In the genomic region with DNA sequence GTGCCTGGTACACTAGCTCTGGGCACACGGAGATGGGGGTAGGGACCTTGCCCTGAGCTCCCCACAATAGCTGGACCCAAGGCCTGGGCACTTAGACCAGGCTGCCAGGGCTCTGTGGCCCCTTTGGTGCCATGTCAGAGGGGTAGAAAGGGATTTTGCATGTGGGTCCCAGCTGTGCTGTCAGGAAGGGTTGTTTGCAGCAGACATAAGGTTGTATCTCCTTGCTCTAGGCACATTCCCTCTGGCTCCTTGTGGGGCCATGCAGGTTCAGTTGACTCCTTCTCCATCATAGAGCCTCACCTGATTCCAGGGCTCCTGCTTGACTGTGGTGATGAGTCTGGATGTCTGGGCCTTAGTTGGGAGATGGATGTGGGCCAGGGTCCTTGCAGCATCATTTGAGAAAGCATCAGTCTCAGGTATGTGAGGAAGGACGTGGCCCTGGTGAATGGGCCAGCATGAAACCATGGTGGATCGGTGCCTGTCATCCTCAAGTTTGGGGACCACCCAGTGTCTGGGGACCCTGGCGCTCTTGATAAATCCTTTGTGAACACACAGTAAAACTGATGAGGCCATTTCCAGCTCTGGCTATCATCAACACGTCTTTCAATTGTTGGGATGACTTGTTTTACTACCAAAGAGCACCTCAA, we compare ENCODE assay signal across 20 cellular contexts.
"Had no signal": no experiment of that assay in that cellular context is flagged by ENCODE, and none has a peak within 500 bp of the region (broad histone marks: within the 10 kb centered on the region; RNA-seq: fewer than 3 reads in every experiment).

No MANE protein-coding gene starts in this region.

- H3K27ac ChIP-seq: body of pancreas, esophagus squamous epithelium, heart right ventricle had no signal

- H3K9me3 ChIP-seq: body of pancreas, esophagus squamous epithelium, heart right ventricle, mucosa of descending colon had no signal

- ATAC-seq: activated CD4-positive, alpha-beta T cell treated with anti-CD3 and anti-CD28 coated beads for 36 hours; activated CD8-positive, alpha-beta memory T cell treated with anti-CD3 and anti-CD28 coated beads, Interleukin-2, amount 10 ng/mL, durations not matched to agents 7 days and 5 days; activated CD8-positive, alpha-beta T cell treated with anti-CD3 and anti-CD28 coated beads, Interleukin-2, amount 10 ng/mL, durations not matched to agents 7 days and 5 days; activated T-cell treated with anti-CD3 and anti-CD28 coated beads, Interleukin-2, amount 50 U/mL, for 72 hours; body of pancreas; heart right ventricle; mucosa of descending colon; natural killer cell treated with Interleukin-12 subunit alpha and Interleukin-12 subunit beta and Interleukin-15 and Interleukin-18, amount 100 ng/mL, for 72 hours had no signal

- DNase-seq: activated CD4-positive, alpha-beta T cell treated with anti-CD3 and anti-CD28 coated beads for 36 hours; activated CD4-positive, CD25-positive, alpha-beta regulatory T cell; activated CD8-positive, alpha-beta memory T cell treated with anti-CD3 and anti-CD28 coated beads, Interleukin-2, amount 10 ng/mL, durations not matched to agents 7 days and 5 days; activated CD8-positive, alpha-beta T cell treated with anti-CD3 and anti-CD28 coated beads, Interleukin-2, amount 10 ng/mL, durations not matched to agents 7 days and 5 days; activated naive CD4-positive, alpha-beta T cell; activated T-cell treated with anti-CD3 and anti-CD28 coated beads, Interleukin-2, amount 50 U/mL, for 72 hours; aorta; body of pancreas; caudate nucleus; effector CD4-positive, alpha-beta T cell; esophagus squamous epithelium; foreskin melanocyte; heart right ventricle; left ventricle myocardium superior; mesenchymal stem cell; mucosa of descending colon; retina; stimulated activated CD4-positive, alpha-beta T cell treated with anti-CD3 and anti-CD28 coated beads, Interleukin-2, amount 100 ng/mL, for 48 hours; T-helper 1 cell had no signal

- H3K36me3 ChIP-seq: esophagus squamous epithelium, heart right ventricle had no signal

- H3K27me3 ChIP-seq: body of pancreas had no signal

- H3K4me3 ChIP-seq: body of pancreas, esophagus squamous epithelium, heart right ventricle, mucosa of descending colon had no signal

- H3K4me1 ChIP-seq: body of pancreas, esophagus squamous epithelium had no signal
